Comparison of ENCODE assay signal across 15 cellular contexts in genomic region chr1:101311146-101311892, GRCh38.
A peak's percentile ranks its signal among the peaks of the same experiment; 100 is the strongest.
DNase-seq lines count a peak whose midpoint lies in the region; ATAC-seq, FAIRE-seq and TF ChIP-seq lines count a peak whose summit lies in the region.
"Had no signal": no experiment of that assay in that cellular context is flagged by ENCODE, and none has a peak within 500 bp of the region (broad histone marks: within the 10 kb centered on the region; RNA-seq: fewer than 3 reads in every experiment).

No MANE protein-coding gene starts in this region.

- H2BK120ac ChIP-seq in neuronal stem cell (ENCODE audit: low read depth, low read length): no peak overlapping the region

- peak overlapping the region in 3 of 10 experiments; percentile 3 to 20 (median 12); a peak in 2 of 20 replicates for H3K4me3 ChIP-seq in BLaER1 treated with 17β-estradiol and CSF1 and Interleukin-3, amounts not matched to agents 10 nM and 100 nM
- no peak overlapping the region for H3K4me3 ChIP-seq in neuronal stem cell (ENCODE audit: low read length in 2 of 2)
- H3K4me3 ChIP-seq: gastroesophageal sphincter, lung had no signal

- CTCF ChIA-PET in activated CD4-positive, alpha-beta T cell treated with anti-CD3 and anti-CD28 coated beads, Interleukin-2, amount 10 ng/mL, durations not matched to agents 7 days and 5 days (lab: Charles Lee): interaction anchor here (1.0 to 3.3 kb wide), 4 partner anchors 18 to 46 kb away, joined by 3 to 27 read pairs (median 8); no protein-coding TSS in a partner anchor

- H3K4me3 Mint-ChIP-seq in activated CD4-positive, alpha-beta T cell treated with anti-CD3 and anti-CD28 coated beads, Interleukin-2, amount 10 ng/mL, durations not matched to agents 7 days and 5 days: peak overlapping the region; percentile 73
- peak overlapping the region; percentile 78 to 85 for H3K4me3 Mint-ChIP-seq in effector memory CD8-positive, alpha-beta T cell
- no peak overlapping the region for H3K4me3 Mint-ChIP-seq in endothelial cell (ENCODE audit: unreplicated experiment)

- no peak overlapping the region for H2BK12ac ChIP-seq in neuronal stem cell (ENCODE audit: low read length)

- peak overlapping the region; percentile 27 to 97 (median 91); a peak in 19 of 22 replicates for H3K4me2 ChIP-seq in BLaER1 treated with 17β-estradiol and CSF1 and Interleukin-3, amounts not matched to agents 10 nM and 100 nM
- H3K4me2 ChIP-seq in neuronal stem cell (ENCODE audit: insufficient read depth, low read length, poor library complexity, severe bottlenecking): no peak overlapping the region

- H3K4me1 ChIP-seq in BLaER1 treated with 17β-estradiol and CSF1 and Interleukin-3, amounts not matched to agents 10 nM and 100 nM: peaks cover 19 to 76% (median 64%) of the 10 kb centered on the region in 10 experiments
- H3K4me1 ChIP-seq in neuronal stem cell (ENCODE audit: control insufficient read depth in 2 of 2, insufficient read depth in 1 of 2, low read depth in 1 of 2, low read length in 2 of 2): peaks cover 10 to 38% of the 10 kb centered on the region in 2 donors

- no peak overlapping the region for H2AK5ac ChIP-seq in neuronal stem cell (ENCODE audit: low read depth, low read length)

- H2BK15ac ChIP-seq in neuronal stem cell (ENCODE audit: low read length): no peak overlapping the region

- peak overlapping the region in 3 of 11 experiments; percentile 76 to 78 (median 76); a peak in 6 of 22 replicates for H3K9ac ChIP-seq in BLaER1 treated with 17β-estradiol and CSF1 and Interleukin-3, amounts not matched to agents 10 nM and 100 nM
- no peak overlapping the region for H3K9ac ChIP-seq in neuronal stem cell (ENCODE audit: low read depth, low read length, poor library complexity)

- H3K9me3 Mint-ChIP-seq in activated CD4-positive, alpha-beta T cell treated with anti-CD3 and anti-CD28 coated beads, Interleukin-2, amount 10 ng/mL, durations not matched to agents 7 days and 5 days: peaks cover 3% of the 10 kb centered on the region
- H3K9me3 Mint-ChIP-seq in effector memory CD8-positive, alpha-beta T cell: no peaks in the 10 kb centered on the region
- no peaks in the 10 kb centered on the region for H3K9me3 Mint-ChIP-seq in endothelial cell (ENCODE audit: unreplicated experiment)
- H3K9me3 Mint-ChIP-seq: neural crest cell had no signal

- peaks cover 75% of the 10 kb centered on the region for H3K4me1 Mint-ChIP-seq in activated CD4-positive, alpha-beta T cell treated with anti-CD3 and anti-CD28 coated beads, Interleukin-2, amount 10 ng/mL, durations not matched to agents 7 days and 5 days
- H3K4me1 Mint-ChIP-seq in effector memory CD8-positive, alpha-beta T cell (ENCODE audit: low read depth in 2 of 2): peaks cover 54 to 79% of the 10 kb centered on the region in 2 donors
- peaks cover 31% of the 10 kb centered on the region for H3K4me1 Mint-ChIP-seq in endothelial cell (ENCODE audit: unreplicated experiment)

- peak overlapping the region; percentile 98 for H3K27ac Mint-ChIP-seq in activated CD4-positive, alpha-beta T cell treated with anti-CD3 and anti-CD28 coated beads, Interleukin-2, amount 10 ng/mL, durations not matched to agents 7 days and 5 days
- H3K27ac Mint-ChIP-seq in effector memory CD8-positive, alpha-beta T cell: peak overlapping the region; percentile 96 to 98
- H3K27ac Mint-ChIP-seq in endothelial cell (ENCODE audit: unreplicated experiment): no peak overlapping the region

- WGBS in neuronal stem cell (ENCODE audit: extremely low coverage in 2 of 2, insufficient read length in 2 of 2, insufficient replicate concordance in 1 of 2), 2 donors: no CpG with 5 or more reads among the region's 4 CpGs

- H3K27me3 Mint-ChIP-seq in activated CD4-positive, alpha-beta T cell treated with anti-CD3 and anti-CD28 coated beads, Interleukin-2, amount 10 ng/mL, durations not matched to agents 7 days and 5 days: no peaks in the 10 kb centered on the region
- no peaks in the 10 kb centered on the region for H3K27me3 Mint-ChIP-seq in effector memory CD8-positive, alpha-beta T cell
- peaks cover 8% of the 10 kb centered on the region for H3K27me3 Mint-ChIP-seq in endothelial cell (ENCODE audit: unreplicated experiment)

- DNase-seq in GM12891 (ENCODE audit: insufficient read length, low spot score) (no peak), endothelial cell (ENCODE audit: low spot score) (no peak), neuronal stem cell (ENCODE audit: low spot score) (no peak)
- DNase-seq in activated CD4-positive, alpha-beta T cell treated with anti-CD3 and anti-CD28 coated beads, Interleukin-2, amount 10 ng/mL, durations not matched to agents 7 days and 5 days: peak; percentile 17
- DNase-seq in effector memory CD8-positive, alpha-beta T cell: no peak
- DNase-seq: AML-193, amniotic stem cell, right cardiac atrium, Right ventricle myocardium superior had no signal

- H3K18ac ChIP-seq in neuronal stem cell (ENCODE audit: low read length): no peak overlapping the region

- peaks cover 0 to 5% (median 0%) of the 10 kb centered on the region in 11 experiments; a peak in 4 of 22 replicates for H3K36me3 ChIP-seq in BLaER1 treated with 17β-estradiol and CSF1 and Interleukin-3, amounts not matched to agents 10 nM and 100 nM
- H3K36me3 ChIP-seq in neuronal stem cell (replicated peaks in 1 of 2; ENCODE audit: control insufficient read depth in 2 of 2, insufficient read depth in 2 of 2, low read length in 2 of 2): no peaks in the 10 kb centered on the region
- H3K36me3 ChIP-seq: gastroesophageal sphincter had no signal

- H3K23ac ChIP-seq in neuronal stem cell (ENCODE audit: low read depth, low read length, poor library complexity): no peak overlapping the region

- H3K27ac ChIP-seq in BLaER1 treated with 17β-estradiol and CSF1 and Interleukin-3, amounts not matched to agents 10 nM and 100 nM: peak overlapping the region in 7 of 11 experiments; percentile 9 to 85 (median 75); a peak in 13 of 22 replicates
- no peak overlapping the region for H3K27ac ChIP-seq in neuronal stem cell (replicated peaks; ENCODE audit: low read length)
- H3K27ac ChIP-seq: gastroesophageal sphincter had no signal

- no peaks in the 10 kb centered on the region for H3K79me1 ChIP-seq in neuronal stem cell (ENCODE audit: low read depth, low read length)

- H3K27me3 ChIP-seq in BLaER1 treated with 17β-estradiol and CSF1 and Interleukin-3, amounts not matched to agents 10 nM and 100 nM: no peaks in the 10 kb centered on the region
- H3K27me3 ChIP-seq in neuronal stem cell (ENCODE audit: control insufficient read depth in 3 of 3, insufficient read depth in 3 of 3, low read depth in 1 of 3, low read length in 3 of 3): no peaks in the 10 kb centered on the region

- TF ChIP-seq CTCF in endothelial cell (IDR thresholded peaks at IDR 0.05; ENCODE audit: unreplicated experiment): no peak

- H4K20me1 ChIP-seq in BLaER1 treated with 17β-estradiol and CSF1 and Interleukin-3, amounts not matched to agents 10 nM and 100 nM: no peaks in the 10 kb centered on the region

- no peak overlapping the region for H4K8ac ChIP-seq in neuronal stem cell (ENCODE audit: low read depth, low read length)

- no peak overlapping the region for H3K4ac ChIP-seq in neuronal stem cell (ENCODE audit: low read length)

- H2BK5ac ChIP-seq in neuronal stem cell (ENCODE audit: low read length): no peak overlapping the region

- no peak overlapping the region for H3K14ac ChIP-seq in neuronal stem cell (ENCODE audit: low read length)

- H4K91ac ChIP-seq in neuronal stem cell (ENCODE audit: low read depth, low read length, poor library complexity): no peak overlapping the region

- POLR2A ChIA-PET in activated CD4-positive, alpha-beta T cell treated with anti-CD3 and anti-CD28 coated beads, Interleukin-2, amount 10 ng/mL, durations not matched to agents 7 days and 5 days (lab: Charles Lee): interaction anchor here (0.7 kb wide), 1 partner anchor 83 kb away, joined by 3 read pairs; no protein-coding TSS in a partner anchor

- FAIRE-seq in GM12891 (lab: Jason Lieb, UNC): peak; percentile 81
- FAIRE-seq: endothelial cell of umbilical vein had no signal

- H3K9me3 ChIP-seq in BLaER1 treated with 17β-estradiol and CSF1 and Interleukin-3, amounts not matched to agents 10 nM and 100 nM (replicated peaks in 1 of 11): peaks cover 0 to 51% (median 32%) of the 10 kb centered on the region in 11 experiments; a peak in 17 of 22 replicates
- H3K9me3 ChIP-seq in neuronal stem cell (replicated peaks in 1 of 2; ENCODE audit: control insufficient read depth in 2 of 2, insufficient read depth in 1 of 2, low read depth in 1 of 2, low read length in 2 of 2): no peaks in the 10 kb centered on the region
- H3K9me3 ChIP-seq: gastroesophageal sphincter had no signal

- H3K36me3 Mint-ChIP-seq in activated CD4-positive, alpha-beta T cell treated with anti-CD3 and anti-CD28 coated beads, Interleukin-2, amount 10 ng/mL, durations not matched to agents 7 days and 5 days (ENCODE audit: low read depth): peaks cover 1% of the 10 kb centered on the region
- H3K36me3 Mint-ChIP-seq in effector memory CD8-positive, alpha-beta T cell (ENCODE audit: insufficient read depth): peaks cover 10% of the 10 kb centered on the region
- H3K36me3 Mint-ChIP-seq in endothelial cell (ENCODE audit: low read depth, unreplicated experiment): no peaks in the 10 kb centered on the region

- H2AFZ ChIP-seq in neuronal stem cell (ENCODE audit: low read length): no peak overlapping the region

- no peak for TF ChIP-seq POLR2A in GM12891 (IDR thresholded peaks at IDR 0.05; ENCODE audit: low read depth, low read length)

- ATAC-seq in effector memory CD8-positive, alpha-beta T cell (replicated peaks): no peak
- ATAC-seq in GM21381 (IDR thresholded peaks at IDR 0.05; ENCODE audit: unreplicated experiment): no peak
- ATAC-seq: gastroesophageal sphincter, right cardiac atrium had no signal

TF ChIP-seq in GM12891, 5 proteins besides CTCF, POLR2A, EP300 and RAD21:
- TF ChIP-seq POLR2AphosphoS5 (IDR thresholded peaks at IDR 0.05; ENCODE audit: low read depth, low read length) (no peak), SPI1 (IDR thresholded peaks at IDR 0.05; ENCODE audit: low read depth, low read length) (no peak), PAX5 (IDR thresholded peaks at IDR 0.05; ENCODE audit: insufficient read depth, low read length, severe bottlenecking) (no peak)
